ENCODE assay signal across 8 cellular contexts in the genomic region with DNA sequence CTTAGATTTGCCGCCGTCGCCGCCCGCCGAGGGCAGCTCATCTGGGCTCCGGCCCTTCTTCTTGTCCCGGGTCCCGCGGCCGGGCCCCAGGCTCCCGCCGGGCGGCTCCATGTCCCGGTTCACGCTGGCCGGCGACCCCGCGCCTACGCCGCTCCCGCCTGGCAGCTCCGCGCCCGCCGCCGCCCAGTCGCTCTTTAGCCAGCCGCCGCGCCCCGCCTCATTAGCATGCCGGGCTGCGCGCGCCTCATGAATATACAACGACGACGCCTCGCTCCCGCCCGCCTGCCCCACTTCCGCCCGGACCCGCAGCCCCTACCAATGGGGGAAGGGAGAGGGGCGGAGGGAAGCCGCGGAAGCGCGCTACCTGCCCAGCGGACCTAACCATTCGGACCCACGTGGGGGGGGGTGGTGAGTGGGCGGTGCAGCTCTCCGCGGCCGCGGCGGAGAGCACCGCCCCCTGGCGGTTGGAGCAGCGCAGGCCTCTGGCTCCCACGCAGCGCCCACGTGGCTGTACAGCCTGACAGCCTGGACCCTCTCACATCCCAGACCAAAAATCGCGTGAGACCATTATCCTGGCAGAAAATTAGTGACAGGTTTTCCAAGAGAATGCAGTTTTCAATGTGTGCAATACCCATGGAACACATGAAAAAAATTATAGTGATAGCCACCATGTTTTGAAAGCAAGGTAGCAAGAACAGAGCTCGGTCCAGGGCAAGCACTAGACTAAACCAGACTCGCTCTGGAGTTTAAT. TPM values are rescaled to one million over a fixed set of nuclear protein-coding genes. Genes with fewer than 3 reads are reported as not detected.
DNase-seq lines count a peak whose midpoint lies in the region; ATAC-seq, FAIRE-seq and TF ChIP-seq lines count a peak whose summit lies in the region.

Gene DIAPH1 (minus strand): TSS at position 197 of the 751 bp plus-strand sequence. CDS start 86 bp downstream, at position 111.

- intact Hi-C loops in kidney (cut with DNase I), result no loop called here

- peaks cover 35% of the 10 kb centered on the region for H3K4me1 Mint-ChIP-seq in central memory CD8-positive, alpha-beta T cell

- H3K9me3 ChIP-seq in kidney (ENCODE audit: control insufficient read depth in 1 of 2, low read length in 2 of 2), result no peaks in the 10 kb centered on the region

- ATAC-seq in GM19035 (IDR thresholded peaks at IDR 0.05; ENCODE audit: unreplicated experiment), result peak; percentile 81
- ATAC-seq in HG03354 (IDR thresholded peaks at IDR 0.05; ENCODE audit: poor library complexity, severe bottlenecking, unreplicated experiment), result peak; percentile 86
- ATAC-seq in central memory CD8-positive, alpha-beta T cell (replicated peaks; ENCODE audit: extremely low read depth, poor library complexity, severe bottlenecking), result peak; percentile 91

- TF ChIP-seq CTCF in kidney (IDR thresholded peaks at IDR 0.05; ENCODE audit: borderline replicate concordance, extremely low read depth, insufficient read depth), result peak; percentile 96

- no peak for FAIRE-seq in kidney (lab: Jason Lieb, UNC)

- peaks cover 43% of the 10 kb centered on the region for H3K36me3 Mint-ChIP-seq in central memory CD8-positive, alpha-beta T cell (ENCODE audit: insufficient read depth)

- peak within 1 kb of the TSS; percentile 86 for H3K27ac Mint-ChIP-seq in central memory CD8-positive, alpha-beta T cell (ENCODE audit: low read depth)

- peak within 1 kb of the TSS; percentile 90 to 94 for H3K27ac ChIP-seq in kidney (ENCODE audit: low read depth in 2 of 2, low read length in 2 of 2)

- H3K27me3 Mint-ChIP-seq in central memory CD8-positive, alpha-beta T cell, result no peaks in the 10 kb centered on the region

- peak within 1 kb of the TSS; percentile 55 to 77 for H3K9ac ChIP-seq in kidney (ENCODE audit: low read length in 2 of 2)

- peak within 1 kb of the TSS; percentile 97 for H3K4me3 Mint-ChIP-seq in central memory CD8-positive, alpha-beta T cell

- no peaks in the 10 kb centered on the region for H3K9me3 Mint-ChIP-seq in central memory CD8-positive, alpha-beta T cell

- H3K36me3 ChIP-seq in kidney (ENCODE audit: control insufficient read depth in 1 of 2, insufficient read depth in 2 of 2, low read length in 2 of 2), result peaks cover 11 to 33% of the 10 kb centered on the region in 2 donors

- peak within 1 kb of the TSS; percentile 62 to 93 for H3K4me3 ChIP-seq in kidney (ENCODE audit: low read length in 2 of 2)

- peaks cover 3 to 16% of the 10 kb centered on the region in 2 donors for H3K4me1 ChIP-seq in kidney (ENCODE audit: control insufficient read depth in 1 of 2, insufficient read depth in 1 of 2, low read depth in 1 of 2, low read length in 2 of 2)

- DNase-seq in Ammon's horn (ENCODE audit: low spot score) (peak; percentile 92), NCI-H446 (lab: John Stamatoyannopoulos, UW) (peak; percentile 74 to 95), kidney (peak; percentile 99)
- peak; percentile 97 for DNase-seq in activated CD4-positive, CD25-positive, alpha-beta regulatory T cell treated with anti-CD3 and anti-CD28 coated beads, Interleukin-2, amount 50 U/mL, for 16 hours (ENCODE audit: low read depth, low spot score)
- peak; percentile 86 to 94 for DNase-seq in central memory CD8-positive, alpha-beta T cell (ENCODE audit: low spot score in 2 of 2)
- peak; percentile 100 for DNase-seq in stimulated activated CD4-positive, alpha-beta T cell treated with anti-CD3 and anti-CD28 coated beads, Interleukin-15, amount 100 ng/mL, for 24 hours

RNA-seq across cellular contexts. Expression of gene DIAPH1, which starts in this region (rescaled TPM):
- total RNA-seq in kidney, result 156 TPM
- polyA plus RNA-seq in kidney (ENCODE audit: insufficient read depth, low read depth, low replicate concordance), result 60.6 TPM

Comparison
In these comparisons a context has a peak if more than half of its experiments do, and no peak if none do; other contexts are left out.
1. Peak in every context shown above with its lines: DNase-seq, ATAC-seq, H3K4me3 ChIP-seq and H3K27ac ChIP-seq.